ENCODE assay signal across 11 cellular contexts in the genomic region with DNA sequence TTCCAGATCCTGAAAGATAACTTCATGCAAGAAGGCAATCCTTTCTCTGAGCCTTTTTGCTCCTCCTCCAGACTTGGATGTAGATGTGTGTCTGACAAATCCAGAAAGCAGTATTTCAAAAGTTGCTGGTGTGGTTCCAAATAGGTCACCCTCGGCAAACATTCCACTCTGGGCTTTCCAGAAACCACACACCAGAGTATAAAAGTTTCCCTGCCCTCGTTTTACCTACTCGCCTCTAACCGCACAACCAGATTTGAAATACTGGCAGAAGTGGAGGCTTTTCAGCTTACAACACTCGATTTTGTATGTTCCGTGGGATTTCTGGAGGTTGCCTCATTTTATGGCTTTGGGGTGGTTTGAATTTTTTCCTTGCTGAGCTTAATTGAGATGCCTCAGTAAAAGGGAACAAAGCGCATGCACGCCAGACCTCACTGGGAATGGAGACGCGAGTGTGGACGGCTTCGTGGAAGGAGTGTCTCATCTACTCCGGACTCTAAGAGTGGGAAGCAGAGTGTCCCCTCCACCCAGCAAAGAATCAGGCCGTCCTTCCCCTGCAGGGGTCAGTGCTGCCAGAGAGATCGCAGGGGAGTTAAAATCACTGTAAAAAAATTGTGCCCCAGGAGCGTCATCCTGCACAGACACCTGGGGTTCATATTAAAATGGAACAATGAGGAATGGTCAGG. TPM values are rescaled to one million over a fixed set of nuclear protein-coding genes. Genes with fewer than 3 reads are reported as not detected.
A peak's percentile ranks its signal among the peaks of the same experiment; 100 is the strongest.
DNase-seq lines count a peak whose midpoint lies in the region; ATAC-seq lines count a peak whose summit lies in the region.
"Had no signal": no experiment of that assay in that cellular context is flagged by ENCODE, and none has a peak within 500 bp of the region (broad histone marks: within the 10 kb centered on the region; RNA-seq: fewer than 3 reads in every experiment).

No MANE protein-coding gene starts in this region.

- intact Hi-C loops in sciatic nerve (cut with DNase I) = no loop called here
- intact Hi-C loops in activated T-helper 2 cell treated with anti-CD3 and anti-CD28 coated beads, Interferon-gamma antibody, Interleukin-2, Interleukin-4, amounts not matched to agents 10 μg/mL and 5 μg/mL and 100 μg/mL, durations not matched to agents 14 hours and 24 hours and 36 hours (cut with micrococcal nuclease) = no loop called here

- H3K36me3 Mint-ChIP-seq in activated T-helper 2 cell treated with anti-CD3 and anti-CD28 coated beads, Interferon-gamma antibody, Interleukin-2, Interleukin-4, amounts not matched to agents 10 μg/mL and 5 μg/mL and 100 μg/mL, durations not matched to agents 14 hours and 24 hours and 36 hours (ENCODE audit: low read depth) = no peaks in the 10 kb centered on the region

- no peak overlapping the region for H3K27ac Mint-ChIP-seq in activated T-helper 2 cell treated with anti-CD3 and anti-CD28 coated beads, Interferon-gamma antibody, Interleukin-2, Interleukin-4, amounts not matched to agents 10 μg/mL and 5 μg/mL and 100 μg/mL, durations not matched to agents 14 hours and 24 hours and 36 hours

- H3K9me3 Mint-ChIP-seq in activated T-helper 2 cell treated with anti-CD3 and anti-CD28 coated beads, Interferon-gamma antibody, Interleukin-2, Interleukin-4, amounts not matched to agents 10 μg/mL and 5 μg/mL and 100 μg/mL, durations not matched to agents 14 hours and 24 hours and 36 hours = no peaks in the 10 kb centered on the region

- H3K27me3 Mint-ChIP-seq in activated T-helper 2 cell treated with anti-CD3 and anti-CD28 coated beads, Interferon-gamma antibody, Interleukin-2, Interleukin-4, amounts not matched to agents 10 μg/mL and 5 μg/mL and 100 μg/mL, durations not matched to agents 14 hours and 24 hours and 36 hours (ENCODE audit: low read depth) = no peaks in the 10 kb centered on the region

- H3K4me1 Mint-ChIP-seq in activated T-helper 2 cell treated with anti-CD3 and anti-CD28 coated beads, Interferon-gamma antibody, Interleukin-2, Interleukin-4, amounts not matched to agents 10 μg/mL and 5 μg/mL and 100 μg/mL, durations not matched to agents 14 hours and 24 hours and 36 hours (ENCODE audit: low read depth) = no peaks in the 10 kb centered on the region

- ATAC-seq in sciatic nerve (peak; percentile 90), GM18907 (IDR thresholded peaks at IDR 0.05; ENCODE audit: unreplicated experiment) (no peak)
- ATAC-seq: activated CD4-positive, CD25-positive, alpha-beta regulatory T cell treated with anti-CD3 and anti-CD28 coated beads, Interleukin-2, amount 50 U/mL, for 24 hours had no signal

- H3K4me3 Mint-ChIP-seq in activated T-helper 2 cell treated with anti-CD3 and anti-CD28 coated beads, Interferon-gamma antibody, Interleukin-2, Interleukin-4, amounts not matched to agents 10 μg/mL and 5 μg/mL and 100 μg/mL, durations not matched to agents 14 hours and 24 hours and 36 hours (ENCODE audit: low read depth) = no peak overlapping the region

- DNase-seq in EL (peak; percentile 89), amniotic epithelial cell (ENCODE audit: low read depth) (peak; percentile 99), globus pallidus (ENCODE audit: low spot score) (peak; percentile 31), sciatic nerve (ENCODE audit: low spot score) (no peak), SHP77 treated with DMSO at 0.1 percent for 48 hours (lab: John Stamatoyannopoulos, UW) (no peak)
- no peak for DNase-seq in activated T-helper 2 cell treated with anti-CD3 and anti-CD28 coated beads, Interferon-gamma antibody, Interleukin-2, Interleukin-4, amounts not matched to agents 10 μg/mL and 5 μg/mL and 100 μg/mL, durations not matched to agents 14 hours and 24 hours and 36 hours (ENCODE audit: low spot score)
- no peak for DNase-seq in activated CD8-positive, alpha-beta memory T cell treated with anti-CD3 and anti-CD28 coated beads, Interleukin-2, amount 50 U/mL, for 48 hours
- DNase-seq: kidney; stimulated activated CD4-positive, alpha-beta T cell treated with anti-CD3 and anti-CD28 coated beads, Interleukin-4, amount 100 ng/mL, for 4 hours had no signal

RNA-seq across cellular contexts. Expression of gene RPL31, which starts 44.0 kb away (rescaled TPM):
- 1,183 TPM for total RNA-seq in sciatic nerve
- 1,195 and 1,243 TPM in 2 replicates for total RNA-seq in activated T-helper 2 cell treated with anti-CD3 and anti-CD28 coated beads, Interferon-gamma antibody, Interleukin-2, Interleukin-4, amounts not matched to agents 10 μg/mL and 5 μg/mL and 100 μg/mL, durations not matched to agents 14 hours and 24 hours and 36 hours

Comparison
In these comparisons a context has a peak if more than half of its experiments do, and no peak if none do; other contexts are left out.
1. DNase-seq: peak in EL (single experiment), amniotic epithelial cell (single experiment) and globus pallidus (single experiment); none in sciatic nerve (single experiment), activated T-helper 2 cell treated with anti-CD3 and anti-CD28 coated beads, Interferon-gamma antibody, Interleukin-2, Interleukin-4, amounts not matched to agents 10 μg/mL and 5 μg/mL and 100 μg/mL, durations not matched to agents 14 hours and 24 hours and 36 hours (single experiment), activated CD8-positive, alpha-beta memory T cell treated with anti-CD3 and anti-CD28 coated beads, Interleukin-2, amount 50 U/mL, for 48 hours (single experiment) and SHP77 treated with DMSO at 0.1 percent for 48 hours (single experiment).